8 cellular contexts compared by ENCODE assay signal in genomic region chr9:84397151-84397728, GRCh38. TPM values are rescaled to one million over a fixed set of nuclear protein-coding genes. Genes with fewer than 3 reads are reported as not detected.
DNase-seq lines count a peak whose midpoint lies in the region; ATAC-seq and TF ChIP-seq lines count a peak whose summit lies in the region.

No MANE protein-coding gene starts in this region.

- intact Hi-C loops in heart left ventricle (cut with DNase I) = loop anchor here (2.0 to 10.0 kb wide), 18 partner anchors 555 to 1388 kb away; no protein-coding TSS in a partner anchor
- intact Hi-C loops in psoas muscle (cut with DNase I) = loop anchor here (1.0 to 10.0 kb wide), 3 partner anchors 1211 to 1388 kb away; no protein-coding TSS in a partner anchor
- intact Hi-C loops in aorta (cut with DNase I) = loop anchor here (5.0 to 10.0 kb wide), 3 partner anchors 558 to 1215 kb away; no protein-coding TSS in a partner anchor

- peaks cover 1% of the 10 kb centered on the region for H3K27me3 Mint-ChIP-seq in activated naive CD8-positive, alpha-beta T cell treated with anti-CD3 and anti-CD28 coated beads, Interleukin-2, amount 50 U/mL, for 24 hours

- H3K27me3 ChIP-seq in MM.1S (replicated peaks; ENCODE audit: insufficient read depth, low read length) (no peaks in the 10 kb centered on the region), heart left ventricle (peaks cover 0 to 14% (median 0%) of the 10 kb centered on the region in 9 donors), psoas muscle (ENCODE audit: insufficient read depth in 3 of 3, low read length in 2 of 3) (peaks cover 0 to 2% (median 0%) of the 10 kb centered on the region in 3 donors), aorta (ENCODE audit: control insufficient read depth in 1 of 2, insufficient read depth in 2 of 2, low read length in 1 of 2) (no peaks in the 10 kb centered on the region)

- TF ChIP-seq POLR2A in heart left ventricle (IDR thresholded peaks at IDR 0.05) = no peak

- H3K4me1 ChIP-seq in MM.1S (ENCODE audit: low read length) = no peaks in the 10 kb centered on the region
- H3K4me1 ChIP-seq in heart left ventricle = peaks cover 0 to 9% (median 0%) of the 10 kb centered on the region in 12 donors
- H3K4me1 ChIP-seq in psoas muscle = no peaks in the 10 kb centered on the region
- H3K4me1 ChIP-seq in aorta (ENCODE audit: control insufficient read depth in 1 of 2, insufficient read depth in 2 of 2, low read length in 2 of 2) = no peaks in the 10 kb centered on the region

- ATAC-seq in GM21619 (IDR thresholded peaks at IDR 0.05; ENCODE audit: unreplicated experiment) (peak; percentile 64), heart left ventricle (peak in 3 of 4 donors; percentile 80 to 84 (median 81)), psoas muscle (peak; percentile 72 to 84 (median 78)), aorta (ENCODE audit: low FRiP score) (peak; percentile 88)
- no peak for ATAC-seq in activated naive CD8-positive, alpha-beta T cell treated with anti-CD3 and anti-CD28 coated beads, Interleukin-2, amount 50 U/mL, for 24 hours

- peak; percentile 33 for DNase-seq in DMS114 treated with DMSO at 0.1 percent for 48 hours (lab: John Stamatoyannopoulos, UW; ENCODE audit: unreplicated experiment)
- DNase-seq in MM.1S = peak; percentile 76
- peak; percentile 13 for DNase-seq in SKM-1 (lab: John Stamatoyannopoulos, UW; ENCODE audit: unreplicated experiment)
- peak; percentile 67 for DNase-seq in activated naive CD8-positive, alpha-beta T cell treated with anti-CD3 and anti-CD28 coated beads, Interleukin-2, amount 50 U/mL, for 24 hours
- DNase-seq in heart left ventricle = peak in 4 of 5 donors; percentile 37 to 63 (median 54)
- DNase-seq in psoas muscle = peak; percentile 40 to 70
- DNase-seq in aorta = peak; percentile 61 to 82

- TF ChIP-seq CTCF in MM.1S (IDR thresholded peaks at IDR 0.05; ENCODE audit: low read length) (peak; percentile 79), heart left ventricle (IDR thresholded peaks at IDR 0.05) (peak; percentile 87 to 96 (median 93)), psoas muscle (IDR thresholded peaks at IDR 0.05) (peak; percentile 96)

- H3K79me2 ChIP-seq in MM.1S (ENCODE audit: low read length) = no peaks in the 10 kb centered on the region

- no peak overlapping the region for H3K27ac Mint-ChIP-seq in activated naive CD8-positive, alpha-beta T cell treated with anti-CD3 and anti-CD28 coated beads, Interleukin-2, amount 50 U/mL, for 24 hours

- H3K27ac ChIP-seq in MM.1S (ENCODE audit: low read length) = no peak overlapping the region
- no peak overlapping the region for H3K27ac ChIP-seq in heart left ventricle
- no peak overlapping the region for H3K27ac ChIP-seq in psoas muscle
- H3K27ac ChIP-seq in aorta (ENCODE audit: low read depth in 1 of 2, low read length in 2 of 2) = no peak overlapping the region

- WGBS in heart left ventricle, 4 donors = 49 to 55% (median 52%) methylated on average over 13 of the region's 13 CpGs
- 42 to 50% (median 46%) methylated on average over 13 of the region's 13 CpGs for WGBS in psoas muscle, 3 donors
- 48 to 54% methylated on average over 13 of the region's 13 CpGs for WGBS in aorta, 2 donors

- peak overlapping the region; percentile 22; the same call in 1 of the 2 replicates for H3K4me2 ChIP-seq in MM.1S (ENCODE audit: low read depth, low read length)

- H3K4me1 Mint-ChIP-seq in activated naive CD8-positive, alpha-beta T cell treated with anti-CD3 and anti-CD28 coated beads, Interleukin-2, amount 50 U/mL, for 24 hours = no peaks in the 10 kb centered on the region

- no peaks in the 10 kb centered on the region for H4K20me1 ChIP-seq in MM.1S (ENCODE audit: insufficient read depth, low read length)

- no peak overlapping the region for H3K9ac ChIP-seq in MM.1S (ENCODE audit: low read length)

- H3K36me3 ChIP-seq in MM.1S (replicated peaks; ENCODE audit: insufficient read depth, low read length) = no peaks in the 10 kb centered on the region
- no peaks in the 10 kb centered on the region for H3K36me3 ChIP-seq in heart left ventricle
- H3K36me3 ChIP-seq in psoas muscle (ENCODE audit: insufficient read depth in 1 of 2, low read depth in 1 of 2) = no peaks in the 10 kb centered on the region
- no peaks in the 10 kb centered on the region for H3K36me3 ChIP-seq in aorta (ENCODE audit: control insufficient read depth in 1 of 2, insufficient read depth in 2 of 2, low read length in 1 of 2)

- no peaks in the 10 kb centered on the region for H3K36me3 Mint-ChIP-seq in activated naive CD8-positive, alpha-beta T cell treated with anti-CD3 and anti-CD28 coated beads, Interleukin-2, amount 50 U/mL, for 24 hours (ENCODE audit: low read depth)

- H3K9me3 Mint-ChIP-seq in activated naive CD8-positive, alpha-beta T cell treated with anti-CD3 and anti-CD28 coated beads, Interleukin-2, amount 50 U/mL, for 24 hours = no peaks in the 10 kb centered on the region

- H3K4me3 ChIP-seq in MM.1S (ENCODE audit: low read length) (no peak overlapping the region), heart left ventricle (no peak overlapping the region), psoas muscle (no peak overlapping the region), aorta (ENCODE audit: low read length in 2 of 2) (no peak overlapping the region)

- H2AFZ ChIP-seq in MM.1S (ENCODE audit: low read length) = peak overlapping the region; percentile 6

- no peaks in the 10 kb centered on the region for H3K9me2 ChIP-seq in MM.1S (replicated peaks; ENCODE audit: insufficient read depth, low read length)

- no peak overlapping the region for H3K4me3 Mint-ChIP-seq in activated naive CD8-positive, alpha-beta T cell treated with anti-CD3 and anti-CD28 coated beads, Interleukin-2, amount 50 U/mL, for 24 hours

- no peaks in the 10 kb centered on the region for H3F3A ChIP-seq in MM.1S (ENCODE audit: insufficient read depth, low read length)

- no peaks in the 10 kb centered on the region for H3K9me3 ChIP-seq in MM.1S (replicated peaks; ENCODE audit: insufficient read depth, low read length)
- H3K9me3 ChIP-seq in heart left ventricle = no peaks in the 10 kb centered on the region
- H3K9me3 ChIP-seq in psoas muscle = no peaks in the 10 kb centered on the region
- H3K9me3 ChIP-seq in aorta (ENCODE audit: control insufficient read depth, low read length) = no peaks in the 10 kb centered on the region

RNA-seq across cellular contexts. Expression of gene SLC28A3, which starts 56.7 kb away (rescaled TPM):
- total RNA-seq in heart left ventricle (1 to 10 TPM in 1 of 9 donors, under 1 TPM in 7, not detected in 1; 0.10 to 5.7 (median 0.22) TPM), psoas muscle (not detected), aorta (under 1 TPM; 0.10 to 0.39 TPM)
- polyA plus RNA-seq in heart left ventricle (under 1 TPM; 0.04 TPM), psoas muscle (not detected), aorta (not detected)

Comparison
In these comparisons a context has a peak if more than half of its experiments do, and no peak if none do; other contexts are left out.
1. DNase-seq: peak in every context shown above with its lines; median percentile 76 in MM.1S; 72 in aorta; 67 in activated naive CD8-positive, alpha-beta T cell treated with anti-CD3 and anti-CD28 coated beads, Interleukin-2, amount 50 U/mL, for 24 hours; 55 in psoas muscle; 54 in heart left ventricle; 33 in DMS114 treated with DMSO at 0.1 percent for 48 hours; 13 in SKM-1.